ENCODE assay signal across 8 cellular contexts in the genomic region with DNA sequence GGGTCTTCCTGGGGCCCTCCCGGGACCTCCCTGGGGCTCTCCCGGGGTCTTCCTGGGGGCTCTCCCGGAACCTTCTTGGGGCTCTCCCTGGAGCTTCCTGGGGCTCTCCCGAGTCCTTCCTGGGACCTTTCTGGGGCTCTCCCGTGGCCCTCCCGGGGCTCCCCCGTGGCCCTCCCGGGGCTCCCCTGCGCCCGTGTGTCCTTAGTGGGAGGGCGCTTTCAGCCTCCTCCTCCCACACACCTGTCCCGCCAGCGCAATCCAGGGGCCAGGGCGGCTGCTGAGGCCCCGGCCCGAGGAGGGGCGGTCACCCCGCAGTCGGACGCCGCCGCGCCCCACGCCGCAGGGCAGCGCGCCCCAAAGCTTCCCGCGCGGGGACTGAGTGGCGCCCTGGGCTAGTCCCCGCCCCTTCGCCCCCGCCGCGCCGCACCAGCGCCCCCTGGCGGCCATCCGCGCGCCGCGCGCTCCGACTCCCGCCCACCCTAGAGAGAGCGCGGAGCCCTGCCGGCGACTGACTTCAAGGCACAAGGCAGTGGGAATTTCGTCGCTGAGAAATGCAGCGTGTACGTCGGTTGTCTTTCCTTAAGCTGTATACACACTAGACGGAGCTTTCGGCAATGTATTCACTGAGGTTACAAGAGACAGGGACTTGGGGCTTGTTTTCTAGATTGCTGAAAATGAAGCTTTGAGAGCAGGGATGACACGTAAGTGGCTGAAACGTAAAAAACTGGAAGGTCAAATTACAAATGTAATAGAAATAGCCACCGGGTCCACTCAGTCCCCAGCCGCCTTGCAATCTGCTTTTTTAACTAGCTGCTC. TPM values are rescaled to one million over a fixed set of nuclear protein-coding genes. Genes with fewer than 3 reads are reported as not detected.
DNase-seq lines count a peak whose midpoint lies in the region; ATAC-seq and TF ChIP-seq lines count a peak whose summit lies in the region.

No MANE protein-coding gene starts in this region.

- peaks cover under 1% of the 10 kb centered on the region; the same call in 1 of the 2 replicates for H3K9me3 ChIP-seq in AG04450 (ENCODE audit: control insufficient read depth, insufficient read depth, low read length)

- CTCF ChIA-PET in AG04450 (lab: Charles Lee) = interaction anchor here (0.5 to 2.2 kb wide), 95 partner anchors 8 to 1790 kb away, joined by 3 to 98 read pairs (median 4); a partner anchor contains a TSS

- no peaks in the 10 kb centered on the region for H3K27me3 ChIP-seq in AG04450 (ENCODE audit: control insufficient read depth, insufficient read depth, low read length)

- POLR2A ChIA-PET in AG04450 (lab: Yijun Ruan, JAX) = no interaction called here

- peak overlapping the region; percentile 43 for H3K4me3 ChIP-seq in AG04450 (ENCODE audit: low read depth, low read length)
- peak overlapping the region; percentile 28 for H3K4me3 ChIP-seq in choroid plexus epithelial cell (ENCODE audit: low read depth, low read length)

- ATAC-seq in GM18519 (IDR thresholded peaks at IDR 0.05; ENCODE audit: low FRiP score, unreplicated experiment) = peak; percentile 86
- ATAC-seq in HG03060 (IDR thresholded peaks at IDR 0.05; ENCODE audit: low read depth, unreplicated experiment) = peak; percentile 63
- peak; percentile 99 for ATAC-seq in left lobe of liver

- DNase-seq in AG04450 (ENCODE audit: low read depth, low spot score) = peak; percentile 26
- peak; percentile 75 for DNase-seq in NCI-H2171 treated with DMSO at 0.1 percent for 48 hours (lab: John Stamatoyannopoulos, UW)
- DNase-seq in activated CD4-positive, alpha-beta T cell treated with anti-CD3 and anti-CD28 coated beads for 24 hours (ENCODE audit: low read depth in 2 of 2) = peak; percentile 71 to 75
- DNase-seq in choroid plexus epithelial cell (ENCODE audit: low read depth) = peak; percentile 68
- DNase-seq in left lobe of liver (ENCODE audit: low spot score) = peak; percentile 82
- peak; percentile 76 for DNase-seq in stimulated activated CD4-positive, alpha-beta T cell treated with anti-CD3 and anti-CD28 coated beads, Interleukin-2, amount 100 ng/mL, for 4 hours (ENCODE audit: low read depth)

- H3K27ac ChIP-seq in AG04450 (ENCODE audit: low read depth, low read length) = no peak overlapping the region

- TF ChIP-seq CTCF in AG04450 (IDR thresholded peaks at IDR 0.05; ENCODE audit: low read depth, low read length) (peak; percentile 64), choroid plexus epithelial cell (conservative IDR thresholded peaks at IDR 0.05; ENCODE audit: low read depth, low read length) (peak; percentile 62)

RNA-seq across cellular contexts. Expression of a gene that starts 47.1 kb away (rescaled TPM):
- polyA plus RNA-seq in AG04450 (2011; rRNA removed) = 26.5 and 29.4 TPM in 2 replicates
- 22.4 and 24.6 TPM in 2 replicates for polyA minus RNA-seq in AG04450 (2011; rRNA and poly(A)+ RNA removed)
- 208 TPM for total RNA-seq in left lobe of liver

Comparison
In these comparisons a context has a peak if more than half of its experiments do, and no peak if none do; other contexts are left out.
1. DNase-seq: peak in every context shown above with its lines; median percentile 82 in left lobe of liver; 76 in stimulated activated CD4-positive, alpha-beta T cell treated with anti-CD3 and anti-CD28 coated beads, Interleukin-2, amount 100 ng/mL, for 4 hours; 75 in NCI-H2171 treated with DMSO at 0.1 percent for 48 hours; 73 in activated CD4-positive, alpha-beta T cell treated with anti-CD3 and anti-CD28 coated beads for 24 hours; 68 in choroid plexus epithelial cell; 26 in AG04450.